In the genomic region with DNA sequence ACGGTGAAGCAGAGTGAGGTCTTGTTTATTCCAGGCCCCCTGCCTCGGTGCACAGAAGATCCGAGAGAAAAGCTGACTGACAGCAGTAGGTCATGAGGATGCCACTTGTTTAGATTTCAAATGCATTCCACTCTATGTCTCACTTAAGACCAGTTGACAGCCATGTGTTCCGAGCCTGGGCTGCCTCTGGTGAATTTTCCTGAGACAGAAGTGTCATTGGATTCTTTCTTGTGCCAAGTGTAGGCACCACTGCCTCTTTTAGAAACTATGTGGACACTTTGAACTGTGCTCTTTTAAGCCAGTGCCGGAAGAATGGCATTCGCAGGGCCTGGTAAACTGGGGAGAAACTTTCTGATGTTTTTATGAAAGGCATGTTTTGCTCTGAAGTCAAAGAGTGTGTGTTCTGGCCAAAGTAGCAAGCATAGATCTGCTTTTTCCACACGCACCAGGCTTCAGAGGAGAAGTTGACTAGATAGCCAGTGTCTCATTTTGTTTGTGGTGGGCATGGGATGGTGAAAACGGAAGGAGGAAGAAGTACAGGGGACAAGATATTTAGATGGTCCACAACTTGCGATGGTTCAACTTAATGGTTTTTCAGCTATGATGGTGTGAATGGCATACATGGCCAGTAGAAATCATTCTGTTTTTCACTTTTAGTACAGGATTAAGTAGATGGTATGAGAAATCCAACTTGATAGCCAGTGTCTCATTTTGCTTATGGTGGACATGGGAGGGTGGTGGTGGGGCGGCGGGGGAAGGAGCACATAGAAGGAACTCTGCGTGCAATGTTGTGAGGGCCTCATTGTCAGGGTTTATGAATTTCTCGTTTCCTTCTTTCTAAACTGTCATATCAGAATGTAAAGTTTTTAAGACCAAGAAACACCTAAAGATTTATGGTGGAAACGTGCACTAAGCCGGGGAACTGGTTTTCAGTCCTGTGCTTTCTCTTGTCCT, we compare ENCODE assay signal across 9 cellular contexts. TPM values are rescaled to one million over a fixed set of nuclear protein-coding genes. Genes with fewer than 3 reads are reported as not detected.
DNase-seq lines count a peak whose midpoint lies in the region; ATAC-seq and TF ChIP-seq lines count a peak whose summit lies in the region.
"Had no signal": no experiment of that assay in that cellular context is flagged by ENCODE, and none has a peak within 500 bp of the region (broad histone marks: within the 10 kb centered on the region; RNA-seq: fewer than 3 reads in every experiment).

No MANE protein-coding gene starts in this region.

- peak overlapping the region; percentile 39 for H3K27ac ChIP-seq in layer of hippocampus (ENCODE audit: low read depth, low read length)
- peak overlapping the region; percentile 67 for H3K27ac ChIP-seq in vagina
- H3K27ac ChIP-seq in foreskin keratinocyte: no peak overlapping the region

- peak; percentile 58 for ATAC-seq in Right ventricle myocardium inferior
- ATAC-seq in foreskin keratinocyte: no peak

- H3K36me3 ChIP-seq in vagina: peaks cover 0 to 3% of the 10 kb centered on the region in 2 donors

- H3K9me3 ChIP-seq in vagina: no peaks in the 10 kb centered on the region

- H3K4me3 ChIP-seq in vagina: no peak overlapping the region

- H3K27me3 ChIP-seq in layer of hippocampus (ENCODE audit: control insufficient read depth, insufficient read depth, low read length) (no peaks in the 10 kb centered on the region), vagina (no peaks in the 10 kb centered on the region), foreskin keratinocyte (no peaks in the 10 kb centered on the region)

- intact Hi-C loops in Right ventricle myocardium inferior (cut with DNase I) (loop anchor here (1.0 kb wide), 1 partner anchor 19 kb away; no protein-coding TSS in a partner anchor), cardiac septum (cut with DNase I) (loop anchor here (2.0 kb wide), 1 partner anchor 19 kb away; no protein-coding TSS in a partner anchor), vagina (cut with DNase I) (no loop called here)

- TF ChIP-seq POLR2A in vagina (IDR thresholded peaks at IDR 0.05): no peak

- no peak for DNase-seq in Right ventricle myocardium inferior (ENCODE audit: missing footprints)
- no peak for DNase-seq in cardiac septum (ENCODE audit: low spot score)
- peak; percentile 80 for DNase-seq in MV-4-11 (lab: John Stamatoyannopoulos, UW)
- no peak for DNase-seq in vagina (ENCODE audit: extremely low spot score in 2 of 2)
- no peak for DNase-seq in GM20000 (ENCODE audit: low spot score)
- no peak for DNase-seq in foreskin keratinocyte
- no peak for DNase-seq in foreskin melanocyte

- TF ChIP-seq CTCF in vagina (IDR thresholded peaks at IDR 0.05) (no peak), GM20000 (IDR thresholded peaks at IDR 0.05; ENCODE audit: extremely low read depth, missing control alignments) (no peak), foreskin keratinocyte (conservative IDR thresholded peaks at IDR 0.05) (no peak)

- H3K4me1 ChIP-seq in vagina (peaks cover 94% of the 10 kb centered on the region), foreskin keratinocyte (peaks cover 3% of the 10 kb centered on the region)

RNA-seq across cellular contexts. Expression of a gene that starts 41.5 kb away (rescaled TPM):
- total RNA-seq in Right ventricle myocardium inferior: not detected
- total RNA-seq in cardiac septum: not detected
- total RNA-seq in vagina: 43.2 TPM
- not detected in 2 replicates for total RNA-seq in foreskin keratinocyte
- polyA plus RNA-seq in foreskin keratinocyte: not detected in 2 replicates
- total RNA-seq: T-helper 1 cell treated with Interleukin-12 subunit alpha and Interleukin-12 subunit beta and Interleukin-4 antibody, amounts not matched to agents 30 ng/mL and 1 ng/mL, for 36 hours had no signal

RNA-seq across cellular contexts. Expression of a gene that starts 52.0 kb away (rescaled TPM):
- total RNA-seq in Right ventricle myocardium inferior (25.9 TPM), cardiac septum (19.2 TPM), vagina (80.8 TPM), foreskin keratinocyte (22.9 and 25.8 TPM in 2 replicates)
- polyA plus RNA-seq in foreskin keratinocyte: 10.2 and 11.1 TPM in 2 replicates

RNA-seq across cellular contexts. Expression of a gene that starts 58.3 kb away (rescaled TPM):
- total RNA-seq in Right ventricle myocardium inferior: 12.3 TPM
- total RNA-seq in cardiac septum: 15.8 TPM
- total RNA-seq in vagina: 36.6 TPM
- total RNA-seq in foreskin keratinocyte: 7.3 and 8.4 TPM in 2 replicates
- 7.4 and 8.9 TPM in 2 replicates for polyA plus RNA-seq in foreskin keratinocyte

Comparison
In these comparisons a context has a peak if more than half of its experiments do, and no peak if none do; other contexts are left out.
1. RNA of a gene that starts 41.5 kb away (total RNA-seq): 43.2 TPM in vagina (single experiment); not detected in cardiac septum (single experiment), not detected in Right ventricle myocardium inferior (single experiment) and not detected in foreskin keratinocyte; every median in the first group is over 10 times any median in the second.